In the genomic region with DNA sequence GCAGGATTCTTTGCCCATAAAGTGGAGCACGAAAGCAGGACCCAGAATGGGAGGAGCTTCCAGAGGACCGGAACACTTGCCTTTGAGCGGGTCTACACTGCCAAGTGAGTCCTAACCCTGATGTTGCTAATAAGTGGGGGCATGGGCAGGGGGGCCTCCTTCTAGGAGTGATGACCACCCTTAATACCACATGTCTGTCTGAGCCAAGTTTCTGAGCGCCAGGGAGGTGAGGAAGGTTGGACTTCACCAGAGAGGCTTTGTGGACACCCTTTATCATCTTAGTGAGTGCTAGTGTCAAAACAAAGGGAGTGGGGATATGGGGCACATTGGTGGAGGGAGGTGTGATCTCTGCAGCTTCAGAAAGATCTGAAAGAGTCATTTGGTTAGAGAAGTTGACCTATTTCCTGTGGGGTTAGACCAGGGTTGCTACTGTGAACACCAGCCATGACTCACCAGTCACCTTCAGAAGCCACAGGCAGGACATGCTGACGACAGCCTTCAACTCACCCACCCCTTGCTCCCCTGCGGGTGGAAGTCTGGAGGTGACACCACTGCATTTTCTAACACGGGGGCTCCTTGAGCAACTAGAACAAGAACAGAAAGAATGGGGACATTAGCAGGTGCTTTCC, we compare ENCODE assay signal across 8 cellular contexts. TPM values are rescaled to one million over a fixed set of nuclear protein-coding genes. Genes with fewer than 3 reads are reported as not detected.
DNase-seq lines count a peak whose midpoint lies in the region; ATAC-seq lines count a peak whose summit lies in the region.

No MANE protein-coding gene starts in this region.

- peaks cover 73% of the 10 kb centered on the region for H3K36me3 Mint-ChIP-seq in activated CD4-positive, alpha-beta memory T cell treated with anti-CD3 and anti-CD28 coated beads, Interleukin-2, amount 10 ng/mL, durations not matched to agents 7 days and 5 days (ENCODE audit: low read depth)

- peaks cover 17% of the 10 kb centered on the region for H3K36me3 ChIP-seq in Karpas-422 (ENCODE audit: insufficient read depth, low read length)

- peaks cover 57% of the 10 kb centered on the region for H3K79me2 ChIP-seq in Karpas-422 (ENCODE audit: low read length)

- H3K27ac ChIP-seq in Karpas-422 (ENCODE audit: low read length): peak overlapping the region; percentile 28

- no peaks in the 10 kb centered on the region for H3K9me2 ChIP-seq in Karpas-422 (replicated peaks; ENCODE audit: insufficient read depth, low read length)

- H3K4me2 ChIP-seq in Karpas-422 (ENCODE audit: low read depth, low read length, poor library complexity, severe bottlenecking): peak overlapping the region; percentile 6

- DNase-seq in EL (peak; percentile 64), Karpas-422 (peak; percentile 55), Ammon's horn (ENCODE audit: low spot score) (no peak), NCI-H2171 treated with DMSO at 0.1 percent for 48 hours (lab: John Stamatoyannopoulos, UW) (no peak)
- DNase-seq in activated CD4-positive, alpha-beta memory T cell treated with anti-CD3 and anti-CD28 coated beads, Interleukin-2, amount 10 ng/mL, durations not matched to agents 7 days and 5 days: peak; percentile 91
- peak; percentile 52 to 61 for DNase-seq in stimulated activated CD4-positive, alpha-beta T cell treated with anti-CD3 and anti-CD28 coated beads, Interleukin-15, amount 100 ng/mL, for 1 hour (ENCODE audit: low read depth in 1 of 2, low spot score in 1 of 2)

- POLR2A ChIA-PET in activated CD4-positive, alpha-beta memory T cell treated with anti-CD3 and anti-CD28 coated beads, Interleukin-2, amount 10 ng/mL, durations not matched to agents 7 days and 5 days (lab: Charles Lee): interaction anchor here (0.7 to 2.6 kb wide), 16 partner anchors 9 to 808 kb away, joined by 3 to 25 read pairs (median 4); partner anchors contain the start of genes ALOX5AP, HMGB1 and USPL1

- H3K9ac ChIP-seq in Karpas-422 (ENCODE audit: low read length): 0 out of 2 replicates have a peak overlapping the region, but pooled peaks have one; percentile 7

- no peak overlapping the region for H2AFZ ChIP-seq in Karpas-422 (ENCODE audit: low read length)

- no peak overlapping the region for H3K4me3 ChIP-seq in Karpas-422 (ENCODE audit: low read length)

- H3K9me3 ChIP-seq in Karpas-422 (ENCODE audit: low read length): no peaks in the 10 kb centered on the region

- H3K9me3 Mint-ChIP-seq in activated CD4-positive, alpha-beta memory T cell treated with anti-CD3 and anti-CD28 coated beads, Interleukin-2, amount 10 ng/mL, durations not matched to agents 7 days and 5 days: peaks cover 2% of the 10 kb centered on the region

- H3K27me3 Mint-ChIP-seq in activated CD4-positive, alpha-beta memory T cell treated with anti-CD3 and anti-CD28 coated beads, Interleukin-2, amount 10 ng/mL, durations not matched to agents 7 days and 5 days: no peaks in the 10 kb centered on the region

- H3K4me3 Mint-ChIP-seq in activated CD4-positive, alpha-beta memory T cell treated with anti-CD3 and anti-CD28 coated beads, Interleukin-2, amount 10 ng/mL, durations not matched to agents 7 days and 5 days: peak overlapping the region; percentile 32

- H3K27me3 ChIP-seq in Karpas-422 (ENCODE audit: low read length): no peaks in the 10 kb centered on the region

- no peaks in the 10 kb centered on the region for H4K20me1 ChIP-seq in Karpas-422 (ENCODE audit: insufficient read depth, low read depth, low read length)

- CTCF ChIA-PET in activated CD4-positive, alpha-beta memory T cell treated with anti-CD3 and anti-CD28 coated beads, Interleukin-2, amount 10 ng/mL, durations not matched to agents 7 days and 5 days (lab: Charles Lee): interaction anchor here (1.1 to 1.3 kb wide), 3 partner anchors 10 to 301 kb away, joined by 3 to 4 read pairs (median 4); no protein-coding TSS in a partner anchor

- ATAC-seq in GM21723 (IDR thresholded peaks at IDR 0.05; ENCODE audit: unreplicated experiment) (peak; percentile 93), esophagus mucosa (peak; percentile 80)

- peaks cover 45% of the 10 kb centered on the region for H3K4me1 ChIP-seq in Karpas-422 (ENCODE audit: low read length)

- H3K4me1 Mint-ChIP-seq in activated CD4-positive, alpha-beta memory T cell treated with anti-CD3 and anti-CD28 coated beads, Interleukin-2, amount 10 ng/mL, durations not matched to agents 7 days and 5 days: peaks cover 67% of the 10 kb centered on the region

- peak overlapping the region; percentile 92 for H3K27ac Mint-ChIP-seq in activated CD4-positive, alpha-beta memory T cell treated with anti-CD3 and anti-CD28 coated beads, Interleukin-2, amount 10 ng/mL, durations not matched to agents 7 days and 5 days

RNA-seq across cellular contexts. Expression of gene ALOX5AP, which starts 8.8 kb away (rescaled TPM):
- 314 and 512 TPM in 2 replicates for total RNA-seq in Karpas-422 (2014; rRNA removed; shearing (Covaris generic); ENCODE audit: low replicate concordance)
- total RNA-seq in activated CD4-positive, alpha-beta memory T cell treated with anti-CD3 and anti-CD28 coated beads, Interleukin-2, amount 10 ng/mL, durations not matched to agents 7 days and 5 days: 100 to 1,000 TPM; 230 to 238 TPM
- 3.1 TPM for total RNA-seq in esophagus mucosa

Comparison
In these comparisons a context has a peak if more than half of its experiments do, and no peak if none do; other contexts are left out.
1. DNase-seq: peak in EL (single experiment), Karpas-422 (single experiment), activated CD4-positive, alpha-beta memory T cell treated with anti-CD3 and anti-CD28 coated beads, Interleukin-2, amount 10 ng/mL, durations not matched to agents 7 days and 5 days (single experiment) and stimulated activated CD4-positive, alpha-beta T cell treated with anti-CD3 and anti-CD28 coated beads, Interleukin-15, amount 100 ng/mL, for 1 hour (2 of 2); none in Ammon's horn (single experiment) and NCI-H2171 treated with DMSO at 0.1 percent for 48 hours (single experiment).
2. RNA of gene ALOX5AP, which starts 8.8 kb away (total RNA-seq): 314 to 512 TPM in Karpas-422 and 230 to 238 TPM in activated CD4-positive, alpha-beta memory T cell treated with anti-CD3 and anti-CD28 coated beads, Interleukin-2, amount 10 ng/mL, durations not matched to agents 7 days and 5 days; 3.1 TPM in esophagus mucosa (single experiment); every median in the first group is over 10 times any median in the second.